ENCODE assay signal across 40 cellular contexts in genomic region chr11:133679896-133680295, GRCh38.
"Had no signal": no experiment of that assay in that cellular context is flagged by ENCODE, and none has a peak within 500 bp of the region (broad histone marks: within the 10 kb centered on the region; RNA-seq: fewer than 3 reads in every experiment).

No MANE protein-coding gene starts in this region.

- H3K4me1 Mint-ChIP-seq: activated naive CD4-positive, alpha-beta T cell treated with anti-CD3 and anti-CD28 coated beads, Interleukin-2, amount 10 ng/mL, durations not matched to agents 7 days and 5 days; activated naive CD4-positive, alpha-beta T cell treated with anti-CD3 and anti-CD28 coated beads, Interleukin-2, amount 50 U/mL, for 24 hours; activated naive CD8-positive, alpha-beta T cell treated with anti-CD3 and anti-CD28 coated beads for 36 hours; activated naive CD8-positive, alpha-beta T cell treated with anti-CD3 and anti-CD28 coated beads, Interleukin-2, amount 10 ng/mL, durations not matched to agents 7 days and 5 days; activated naive CD8-positive, alpha-beta T cell treated with anti-CD3 and anti-CD28 coated beads, Interleukin-2, amount 50 U/mL, for 24 hours; activated T-helper 17 cell treated with anti-CD3 and anti-CD28 coated beads, Interleukin-2, amount 50 U/mL, for 72 hours; central memory CD8-positive, alpha-beta T cell had no signal

- H3K4me1 ChIP-seq: adrenal gland, ascending aorta, body of pancreas, breast epithelium had no signal

- H3K27ac ChIP-seq: adrenal gland, ascending aorta, body of pancreas, brain microvascular endothelial cell, breast epithelium, cardiac muscle cell had no signal

- H3K36me3 ChIP-seq: adrenal gland, ascending aorta, brain microvascular endothelial cell, breast epithelium, cardiac muscle cell had no signal

- H3K9me3 ChIP-seq: adrenal gland, ascending aorta, body of pancreas, breast epithelium had no signal

- H3K4me3 ChIP-seq: adrenal gland, ascending aorta, body of pancreas, breast epithelium, cardiac muscle cell had no signal

- H3K36me3 Mint-ChIP-seq: activated naive CD4-positive, alpha-beta T cell treated with anti-CD3 and anti-CD28 coated beads, Interleukin-2, amount 10 ng/mL, durations not matched to agents 7 days and 5 days; activated naive CD4-positive, alpha-beta T cell treated with anti-CD3 and anti-CD28 coated beads, Interleukin-2, amount 50 U/mL, for 24 hours; activated naive CD4-positive, alpha-beta T cell treated with anti-CD3 and anti-CD28 coated beads, Interleukin-2, amount 50 U/mL, for 72 hours; activated naive CD8-positive, alpha-beta T cell; activated naive CD8-positive, alpha-beta T cell treated with anti-CD3 and anti-CD28 coated beads for 36 hours; activated naive CD8-positive, alpha-beta T cell treated with anti-CD3 and anti-CD28 coated beads, Interleukin-2, amount 10 ng/mL, durations not matched to agents 7 days and 5 days; brain had no signal

- H3K27ac Mint-ChIP-seq: activated naive CD4-positive, alpha-beta T cell treated with anti-CD3 and anti-CD28 coated beads for 36 hours; activated naive CD4-positive, alpha-beta T cell treated with anti-CD3 and anti-CD28 coated beads, Interleukin-2, amount 10 ng/mL, durations not matched to agents 7 days and 5 days; activated naive CD4-positive, alpha-beta T cell treated with anti-CD3 and anti-CD28 coated beads, Interleukin-2, amount 50 U/mL, for 24 hours; activated naive CD4-positive, alpha-beta T cell treated with anti-CD3 and anti-CD28 coated beads, Interleukin-2, amount 50 U/mL, for 72 hours; activated naive CD8-positive, alpha-beta T cell; activated naive CD8-positive, alpha-beta T cell treated with anti-CD3 and anti-CD28 coated beads for 36 hours; activated naive CD8-positive, alpha-beta T cell treated with anti-CD3 and anti-CD28 coated beads, Interleukin-2, amount 10 ng/mL, durations not matched to agents 7 days and 5 days; activated naive CD8-positive, alpha-beta T cell treated with anti-CD3 and anti-CD28 coated beads, Interleukin-2, amount 50 U/mL, for 24 hours; activated T-cell treated with anti-CD3 and anti-CD28 coated beads, Interleukin-2, amount 50 U/mL, for 24 hours; activated T-cell treated with anti-CD3 and anti-CD28 coated beads, Interleukin-2, amount 50 U/mL, for 72 hours; activated T-helper 1 cell treated with anti-CD3 and anti-CD28 coated beads, Interleukin-12 subunit alpha, Interleukin-12 subunit beta, Interleukin-2, Interleukin-4 antibody, amounts not matched to agents 30 ng/mL and 10 ng/mL and 1 ng/mL, durations not matched to agents 14 hours and 24 hours and 36 hours; activated T-helper 17 cell treated with anti-CD3 and anti-CD28 coated beads, Interleukin-2, amount 50 U/mL, for 72 hours; activated T-helper 2 cell treated with anti-CD3 and anti-CD28 coated beads, Interferon-gamma antibody, Interleukin-2, Interleukin-4, amounts not matched to agents 10 μg/mL and 5 μg/mL and 100 μg/mL, durations not matched to agents 14 hours and 24 hours and 36 hours had no signal

- ATAC-seq: activated naive CD4-positive, alpha-beta T cell treated with anti-CD3 and anti-CD28 coated beads, Interleukin-2, amount 50 U/mL, for 72 hours; activated naive CD8-positive, alpha-beta T cell treated with anti-CD3 and anti-CD28 coated beads, Interleukin-2, amount 50 U/mL, for 24 hours; activated T-cell treated with anti-CD3 and anti-CD28 coated beads, Interleukin-2, amount 50 U/mL, for 4 hours; activated T-cell treated with anti-CD3 and anti-CD28 coated beads, Interleukin-2, amount 50 U/mL, for 72 hours; activated T-helper 17 cell treated with anti-CD3 and anti-CD28 coated beads, Interleukin-2, amount 50 U/mL, for 72 hours; body of pancreas had no signal

- DNase-seq: activated effector memory CD4-positive, alpha-beta T cell treated with anti-CD3 and anti-CD28 coated beads, Interleukin-2, amount 50 U/mL, for 16 hours; activated effector memory CD4-positive, alpha-beta T cell treated with Interleukin-2 at 50 U/mL for 16 hours; activated gamma-delta T cell; activated gamma-delta T cell treated with Interleukin-2 at 50 U/mL for 16 hours; activated naive CD4-positive, alpha-beta T cell; activated naive CD4-positive, alpha-beta T cell treated with anti-CD3 and anti-CD28 coated beads for 36 hours; activated naive CD4-positive, alpha-beta T cell treated with anti-CD3 and anti-CD28 coated beads, Interleukin-2, amount 10 ng/mL, durations not matched to agents 7 days and 5 days; activated naive CD4-positive, alpha-beta T cell treated with anti-CD3 and anti-CD28 coated beads, Interleukin-2, amount 50 U/mL, for 16 hours; activated naive CD4-positive, alpha-beta T cell treated with Interleukin-2 at 50 U/mL for 16 hours; activated naive CD8-positive, alpha-beta T cell treated with anti-CD3 and anti-CD28 coated beads for 36 hours; activated naive CD8-positive, alpha-beta T cell treated with anti-CD3 and anti-CD28 coated beads, Interleukin-2, amount 10 ng/mL, durations not matched to agents 7 days and 5 days; activated naive CD8-positive, alpha-beta T cell treated with anti-CD3 and anti-CD28 coated beads, Interleukin-2, amount 50 U/mL, for 24 hours; activated T-cell treated with anti-CD3 and anti-CD28 coated beads, Interleukin-2, amount 50 U/mL, for 1 hour; activated T-cell treated with anti-CD3 and anti-CD28 coated beads, Interleukin-2, amount 50 U/mL, for 24 hours; activated T-cell treated with anti-CD3 and anti-CD28 coated beads, Interleukin-2, amount 50 U/mL, for 4 hours; activated T-cell treated with anti-CD3 and anti-CD28 coated beads, Interleukin-2, amount 50 U/mL, for 48 hours; activated T-cell treated with anti-CD3 and anti-CD28 coated beads, Interleukin-2, amount 50 U/mL, for 72 hours; adrenal gland; amniotic stem cell; amygdala; anterior cingulate cortex; aorta; body of pancreas; brain microvascular endothelial cell; caudate nucleus; central memory CD4-positive, alpha-beta T cell; cerebellar nuclear complex had no signal

- H3K4me3 Mint-ChIP-seq: activated naive CD4-positive, alpha-beta T cell treated with anti-CD3 and anti-CD28 coated beads for 36 hours; activated naive CD4-positive, alpha-beta T cell treated with anti-CD3 and anti-CD28 coated beads, Interleukin-2, amount 10 ng/mL, durations not matched to agents 7 days and 5 days; activated naive CD4-positive, alpha-beta T cell treated with anti-CD3 and anti-CD28 coated beads, Interleukin-2, amount 50 U/mL, for 24 hours; activated naive CD8-positive, alpha-beta T cell; activated naive CD8-positive, alpha-beta T cell treated with anti-CD3 and anti-CD28 coated beads for 36 hours; activated naive CD8-positive, alpha-beta T cell treated with anti-CD3 and anti-CD28 coated beads, Interleukin-2, amount 10 ng/mL, durations not matched to agents 7 days and 5 days; activated naive CD8-positive, alpha-beta T cell treated with anti-CD3 and anti-CD28 coated beads, Interleukin-2, amount 50 U/mL, for 24 hours; activated T-cell treated with anti-CD3 and anti-CD28 coated beads, Interleukin-2, amount 50 U/mL, for 24 hours; activated T-cell treated with anti-CD3 and anti-CD28 coated beads, Interleukin-2, amount 50 U/mL, for 4 hours; activated T-cell treated with anti-CD3 and anti-CD28 coated beads, Interleukin-2, amount 50 U/mL, for 72 hours; activated T-helper 1 cell treated with anti-CD3 and anti-CD28 coated beads, Interleukin-12 subunit alpha, Interleukin-12 subunit beta, Interleukin-2, Interleukin-4 antibody, amounts not matched to agents 30 ng/mL and 10 ng/mL and 1 ng/mL, durations not matched to agents 14 hours and 24 hours and 36 hours; activated T-helper 17 cell treated with anti-CD3 and anti-CD28 coated beads, Interleukin-2, amount 50 U/mL, for 72 hours; brain; central memory CD8-positive, alpha-beta T cell had no signal

- H3K9me3 Mint-ChIP-seq: activated naive CD4-positive, alpha-beta T cell treated with anti-CD3 and anti-CD28 coated beads for 36 hours; activated naive CD4-positive, alpha-beta T cell treated with anti-CD3 and anti-CD28 coated beads, Interleukin-2, amount 10 ng/mL, durations not matched to agents 7 days and 5 days; activated naive CD8-positive, alpha-beta T cell treated with anti-CD3 and anti-CD28 coated beads for 36 hours; activated naive CD8-positive, alpha-beta T cell treated with anti-CD3 and anti-CD28 coated beads, Interleukin-2, amount 10 ng/mL, durations not matched to agents 7 days and 5 days; activated T-cell treated with anti-CD3 and anti-CD28 coated beads, Interleukin-2, amount 50 U/mL, for 24 hours; activated T-cell treated with anti-CD3 and anti-CD28 coated beads, Interleukin-2, amount 50 U/mL, for 4 hours; activated T-helper 17 cell treated with anti-CD3 and anti-CD28 coated beads, Interleukin-2, amount 50 U/mL, for 72 hours; activated T-helper 2 cell treated with anti-CD3 and anti-CD28 coated beads, Interferon-gamma antibody, Interleukin-2, Interleukin-4, amounts not matched to agents 10 μg/mL and 5 μg/mL and 100 μg/mL, durations not matched to agents 14 hours and 24 hours and 36 hours had no signal

- FAIRE-seq: astrocyte, bronchial epithelial cell had no signal

- H3K27me3 ChIP-seq: ascending aorta, brain microvascular endothelial cell, cardiac muscle cell had no signal
